9 cellular contexts compared by ENCODE assay signal in genomic region chr20:38723069-38723981, GRCh38. TPM values are rescaled to one million over a fixed set of nuclear protein-coding genes. Genes with fewer than 3 reads are reported as not detected.
DNase-seq lines count a peak whose midpoint lies in the region; ATAC-seq, FAIRE-seq and TF ChIP-seq lines count a peak whose summit lies in the region.
"Had no signal": no experiment of that assay in that cellular context is flagged by ENCODE, and none has a peak within 500 bp of the region (broad histone marks: within the 10 kb centered on the region; RNA-seq: fewer than 3 reads in every experiment).

No MANE protein-coding gene starts in this region.

- H3K9me3 ChIP-seq in BLaER1 (peaks cover 12% of the 10 kb centered on the region), iPS DF 6.9 (ENCODE audit: control insufficient read depth, insufficient read depth, low read length) (no peaks in the 10 kb centered on the region)

- H3K27me3 ChIP-seq in BLaER1 (peaks cover 98% of the 10 kb centered on the region), iPS DF 6.9 (ENCODE audit: control insufficient read depth, insufficient read depth, low read length) (peaks cover 80% of the 10 kb centered on the region)

- H4K20me1 ChIP-seq in BLaER1 = peaks cover 61% of the 10 kb centered on the region

- TF ChIP-seq POLR2A in GM12892 (IDR thresholded peaks at IDR 0.05; ENCODE audit: low read depth, low read length) = no peak

- H3K27ac Mint-ChIP-seq in Calu3 (ENCODE audit: unreplicated experiment) = no peak overlapping the region

- H3K36me3 Mint-ChIP-seq in Calu3 (ENCODE audit: insufficient read depth, unreplicated experiment) = no peaks in the 10 kb centered on the region

- H3K9me3 Mint-ChIP-seq in Calu3 (ENCODE audit: low read depth, unreplicated experiment) = no peaks in the 10 kb centered on the region

- WGBS in iPS DF 6.9 (ENCODE audit: insufficient coverage, insufficient read length) = no CpG with 5 or more reads among the region's 65 CpGs

- H3K9ac ChIP-seq in BLaER1 = no peak overlapping the region

- no peaks in the 10 kb centered on the region for H3K36me3 ChIP-seq in BLaER1
- H3K36me3 ChIP-seq in iPS DF 6.9 (ENCODE audit: control insufficient read depth, insufficient read depth, low read length) = no peaks in the 10 kb centered on the region

- H3K27me3 Mint-ChIP-seq in Calu3 (ENCODE audit: unreplicated experiment) = peaks cover 100% of the 10 kb centered on the region

- FAIRE-seq in GM12892 (lab: Jason Lieb, UNC) = no peak

- H3K27ac ChIP-seq in BLaER1 (no peak overlapping the region), iPS DF 6.9 (ENCODE audit: low read length) (no peak overlapping the region)

- H3K4me3 Mint-ChIP-seq in Calu3 (ENCODE audit: low read depth, unreplicated experiment) = no peak overlapping the region

- intact Hi-C loops in Calu3 (cut with micrococcal nuclease; ENCODE audit: unreplicated experiment) = no loop called here

- DNase-seq in GM12892 (ENCODE audit: insufficient read length) = peak; percentile 23
- peak; percentile 61 for DNase-seq in activated CD8-positive, alpha-beta memory T cell treated with anti-CD3 and anti-CD28 coated beads, Interleukin-2, amount 50 U/mL, for 48 hours
- no peak for DNase-seq in iPS DF 6.9 (ENCODE audit: low read depth, low spot score)
- no peak for DNase-seq in Calu3
- DNase-seq: cortex of kidney had no signal

- CTCF ChIA-PET in Calu3 (lab: Charles Lee) = no interaction called here

- no peaks in the 10 kb centered on the region for H3K4me1 Mint-ChIP-seq in Calu3 (ENCODE audit: low read depth, unreplicated experiment)

- no TSS peak for BruUV-seq in Calu3 (replicated peaks; lab: Mats Ljungman, UMichigan)

- H3K4me3 ChIP-seq in BLaER1 = peak overlapping the region; percentile 59
- H3K4me3 ChIP-seq in iPS DF 6.9 (ENCODE audit: low read length) = peak overlapping the region; percentile 8; the same call in 1 of the 2 replicates

- H3K4me1 ChIP-seq in BLaER1 (peaks cover 60% of the 10 kb centered on the region), iPS DF 6.9 (ENCODE audit: control insufficient read depth, insufficient read depth, low read length) (peaks cover 15% of the 10 kb centered on the region)

- ATAC-seq in GM19463 (IDR thresholded peaks at IDR 0.05; ENCODE audit: unreplicated experiment) = no peak
- ATAC-seq in HG02763 (IDR thresholded peaks at IDR 0.05; ENCODE audit: unreplicated experiment) = no peak
- ATAC-seq in HG03097 (IDR thresholded peaks at IDR 0.05; ENCODE audit: low FRiP score, unreplicated experiment) = no peak

- peak overlapping the region; percentile 97 for H3K4me2 ChIP-seq in BLaER1

- TF ChIP-seq CTCF in Calu3 (IDR thresholded peaks at IDR 0.05; ENCODE audit: unreplicated experiment) = no peak

RNA-seq across cellular contexts. Expression of gene SLC32A1, which starts 1.0 kb away (rescaled TPM):
- 0.08 TPM for polyA plus RNA-seq in GM12892 (2012; ENCODE audit: missing spikeins)
- total RNA-seq in Calu3 (2022) = not detected in 2 replicates

RNA-seq across cellular contexts. Expression of gene ACTR5, which starts 24.9 kb away (rescaled TPM):
- 6.1 TPM for polyA plus RNA-seq in GM12892 (2012; ENCODE audit: missing spikeins)
- total RNA-seq in Calu3 (2022) = 12.9 and 14.7 TPM in 2 replicates

Comparison
In these comparisons a context has a peak if more than half of its experiments do, and no peak if none do; other contexts are left out.
1. DNase-seq: peak in GM12892 (single experiment) and activated CD8-positive, alpha-beta memory T cell treated with anti-CD3 and anti-CD28 coated beads, Interleukin-2, amount 50 U/mL, for 48 hours (single experiment); none in iPS DF 6.9 (single experiment) and Calu3 (single experiment).